1 cellular context compared by ENCODE assay signal in genomic region chr1:44807364-44808062, GRCh38.
A peak's percentile ranks its signal among the peaks of the same experiment; 100 is the strongest.
TF ChIP-seq lines count a peak whose summit lies in the region.

No MANE protein-coding gene starts in this region.

TF ChIP-seq in WTC11, 78 proteins besides CTCF, POLR2A, EP300 and RAD21 (continued from another document):
- peak; percentile 16 for TF ChIP-seq ZNF532 (CRISPR knock-in tag; IDR thresholded peaks at IDR 0.05; ENCODE audit: borderline replicate concordance)
- 0 out of 2 replicates have a peak, but pooled peaks have one; percentile 65 for TF ChIP-seq ZBTB43 (CRISPR knock-in tag; IDR thresholded peaks at IDR 0.05)
- TF ChIP-seq JUN (CRISPR knock-in tag; IDR thresholded peaks at IDR 0.05): no peak
- no peak for TF ChIP-seq JAZF1 (CRISPR knock-in tag; IDR thresholded peaks at IDR 0.05)
- TF ChIP-seq NFE2L1 (CRISPR knock-in tag; IDR thresholded peaks at IDR 0.05): peak; percentile 13; the same call in 1 of the 2 replicates
- no peak for TF ChIP-seq ZSCAN18 (CRISPR knock-in tag; IDR thresholded peaks at IDR 0.05)
- 0 out of 2 replicates have a peak, but pooled peaks have one; percentile 18 for TF ChIP-seq ZNF232 (CRISPR knock-in tag; IDR thresholded peaks at IDR 0.05)
- TF ChIP-seq ZNF396 (CRISPR knock-in tag; IDR thresholded peaks at IDR 0.05; ENCODE audit: borderline replicate concordance): no peak
- no peak for TF ChIP-seq ERG (CRISPR knock-in tag; IDR thresholded peaks at IDR 0.05)
- no peak for TF ChIP-seq ARID4B (CRISPR knock-in tag; IDR thresholded peaks at IDR 0.05; ENCODE audit: borderline replicate concordance)
- no peak for TF ChIP-seq SMAD3 (CRISPR knock-in tag; IDR thresholded peaks at IDR 0.05; ENCODE audit: borderline replicate concordance)
- no peak for TF ChIP-seq CDX4 (CRISPR knock-in tag; IDR thresholded peaks at IDR 0.05; ENCODE audit: borderline replicate concordance)
- peak; percentile 84 for TF ChIP-seq FOXK1 (CRISPR knock-in tag; IDR thresholded peaks at IDR 0.05)
- TF ChIP-seq GABPB1 (CRISPR knock-in tag; IDR thresholded peaks at IDR 0.05): peak; percentile 85
- TF ChIP-seq SOX15 (CRISPR knock-in tag; IDR thresholded peaks at IDR 0.05): no peak
- no peak for TF ChIP-seq E2F5 (CRISPR knock-in tag; IDR thresholded peaks at IDR 0.05)
- TF ChIP-seq ZNF281 (CRISPR knock-in tag; IDR thresholded peaks at IDR 0.05): peak; percentile 80
- TF ChIP-seq FOXP1 (CRISPR knock-in tag; IDR thresholded peaks at IDR 0.05; ENCODE audit: borderline replicate concordance): peak; percentile 75; the same call in 1 of the 2 replicates
- peak; percentile 30; the same call in 1 of the 2 replicates for TF ChIP-seq CREM (CRISPR knock-in tag; IDR thresholded peaks at IDR 0.05)
- no peak for TF ChIP-seq CBFB (CRISPR knock-in tag; IDR thresholded peaks at IDR 0.05; ENCODE audit: low read depth)
- TF ChIP-seq ELF4 (CRISPR knock-in tag; IDR thresholded peaks at IDR 0.05; ENCODE audit: low read depth): no peak
- 0 out of 2 replicates have a peak, but pooled peaks have one; percentile 51 for TF ChIP-seq HMGXB4 (CRISPR knock-in tag; IDR thresholded peaks at IDR 0.05)
- peak; percentile 86 for TF ChIP-seq MAX (CRISPR knock-in tag; IDR thresholded peaks at IDR 0.05)
- no peak for TF ChIP-seq IRF1 (CRISPR knock-in tag; IDR thresholded peaks at IDR 0.05)
- no peak for TF ChIP-seq ZBTB21 (CRISPR knock-in tag; IDR thresholded peaks at IDR 0.05; ENCODE audit: borderline replicate concordance)
